Comparison of ENCODE assay signal across 21 cellular contexts in genomic region chr22:23744001-23744400, GRCh38. TPM values are rescaled to one million over a fixed set of nuclear protein-coding genes. Genes with fewer than 3 reads are reported as not detected.
DNase-seq lines count a peak whose midpoint lies in the region; ATAC-seq and TF ChIP-seq lines count a peak whose summit lies in the region.
"Had no signal": no experiment of that assay in that cellular context is flagged by ENCODE, and none has a peak within 500 bp of the region (broad histone marks: within the 10 kb centered on the region; RNA-seq: fewer than 3 reads in every experiment).

No MANE protein-coding gene starts in this region.

- WGBS in psoas muscle, 3 donors = 83 to 90% (median 89%) methylated on average over 13 of the region's 13 CpGs

- no peaks in the 10 kb centered on the region for H3K9me3 ChIP-seq in HEK293 (ENCODE audit: control insufficient read depth, insufficient read depth, low read depth, low read length)
- no peaks in the 10 kb centered on the region for H3K9me3 ChIP-seq in psoas muscle
- H3K9me3 ChIP-seq: A549 had no signal

- no peak overlapping the region for H3K27ac ChIP-seq in HEK293 (ENCODE audit: extremely low read depth, low read depth, low read length)
- peak overlapping the region; percentile 87 for H3K27ac ChIP-seq in psoas muscle
- H3K27ac ChIP-seq: 22Rv1, A549, BLaER1, HL-60 had no signal

- H3K36me3 ChIP-seq in HEK293 (ENCODE audit: control insufficient read depth in 2 of 2, insufficient read depth in 1 of 2, low read length in 2 of 2) = peaks cover 13 to 48% of the 10 kb centered on the region in 2 experiments
- H3K36me3 ChIP-seq in psoas muscle (ENCODE audit: insufficient read depth in 1 of 2, low read depth in 1 of 2) = peaks cover 5 to 22% of the 10 kb centered on the region in 2 donors

- no peaks in the 10 kb centered on the region for H3K27me3 ChIP-seq in psoas muscle (ENCODE audit: insufficient read depth in 3 of 3, low read length in 2 of 3)
- H3K27me3 ChIP-seq: BLaER1 had no signal

- H3K4me3 ChIP-seq in HEK293 (ENCODE audit: low read depth, low read length) (no peak overlapping the region), psoas muscle (no peak overlapping the region)
- H3K4me3 ChIP-seq: A549, BLaER1, GM23338 had no signal

- CTCF ChIA-PET in HEK293 (lab: Yijun Ruan, JAX) = interaction anchor here (0.7 kb wide), 1 partner anchor 538 kb away, joined by 3 read pairs; no protein-coding TSS in a partner anchor

- H3K9me3 Mint-ChIP-seq in brain = peaks cover 0 to 12% (median 3%) of the 10 kb centered on the region in 5 experiments
- H3K9me3 Mint-ChIP-seq in nephron progenitor cell = no peaks in the 10 kb centered on the region
- H3K9me3 Mint-ChIP-seq: GM23338, HFFc6 had no signal

- ATAC-seq in psoas muscle = no peak
- ATAC-seq: A549, GM23338 had no signal

- H3K27ac Mint-ChIP-seq in brain = peak overlapping the region in 3 of 5 experiments; percentile 12 to 91 (median 51)
- H3K27ac Mint-ChIP-seq in nephron progenitor cell = peak overlapping the region; percentile 54
- H3K27ac Mint-ChIP-seq: CD4-positive, alpha-beta memory T cell; GM23338; HFFc6 had no signal

- no peaks in the 10 kb centered on the region for H3K4me1 ChIP-seq in HEK293 (ENCODE audit: control insufficient read depth, insufficient read depth, low read length)
- peaks cover 17% of the 10 kb centered on the region for H3K4me1 ChIP-seq in psoas muscle
- H3K4me1 ChIP-seq: A549 had no signal

- POLR2A ChIA-PET in HEK293 (lab: Yijun Ruan, JAX) = interaction anchor here (0.6 to 2.0 kb wide), 2 partner anchors 18 to 27 kb away, joined by 3 to 7 read pairs; no protein-coding TSS in a partner anchor

- peaks cover 9% of the 10 kb centered on the region for H3K4me1 Mint-ChIP-seq in brain
- H3K4me1 Mint-ChIP-seq in nephron progenitor cell = no peaks in the 10 kb centered on the region

- intact Hi-C loops in psoas muscle (cut with DNase I) = loop anchor here in 1 of 2 donors (5.0 kb wide), 2 partner anchors 57 to 528 kb away; partner anchors contain the start of gene SPECC1L

- H3K4me3 Mint-ChIP-seq in brain = no peak overlapping the region
- H3K4me3 Mint-ChIP-seq in nephron progenitor cell = no peak overlapping the region
- H3K4me3 Mint-ChIP-seq: CD14-positive monocyte; CD4-positive, alpha-beta memory T cell; GM23338; HFFc6 had no signal

- TF ChIP-seq CTCF in HEK293 (tag by site-specific recombination; IDR thresholded peaks at IDR 0.05) (no peak), brain (conservative IDR thresholded peaks at IDR 0.05) (no peak), nephron progenitor cell (IDR thresholded peaks at IDR 0.05) (no peak), psoas muscle (IDR thresholded peaks at IDR 0.05) (no peak)

- no peaks in the 10 kb centered on the region for H3K27me3 Mint-ChIP-seq in brain
- peaks cover 3% of the 10 kb centered on the region for H3K27me3 Mint-ChIP-seq in nephron progenitor cell (ENCODE audit: low read depth, poor library complexity)
- H3K27me3 Mint-ChIP-seq: CD4-positive, alpha-beta memory T cell had no signal

- DNase-seq in nephron progenitor cell (no peak), psoas muscle (no peak), T-helper 9 cell (no peak), NCI-H226 (no peak), NCI-H526 treated with DMSO at 0.1 percent for 48 hours (lab: John Stamatoyannopoulos, UW) (no peak)
- no peak for DNase-seq in activated CD4-positive, CD25-positive, alpha-beta regulatory T cell treated with anti-CD3 and anti-CD28 coated beads, Interleukin-2, amount 50 U/mL, for 72 hours
- DNase-seq: Calu3; CD4-positive, alpha-beta memory T cell; DMS79 treated with DMSO at 0.1 percent for 48 hours; GF-D8; HCEC 1CT; HFFc6 had no signal

- H3K36me3 Mint-ChIP-seq in brain = peaks cover 56% of the 10 kb centered on the region
- H3K36me3 Mint-ChIP-seq in nephron progenitor cell (ENCODE audit: low read depth) = peaks cover 43% of the 10 kb centered on the region

TF ChIP-seq in HEK293, 187 proteins besides CTCF, POLR2A, EP300 and RAD21:
- no peak for TF ChIP-seq ZNF202 (tag by site-specific recombination; IDR thresholded peaks at IDR 0.05; ENCODE audit: borderline replicate concordance)
- no peak for TF ChIP-seq MEIS1 (CRISPR knock-in tag; IDR thresholded peaks at IDR 0.05; ENCODE audit: borderline replicate concordance)
- TF ChIP-seq ZFP3 (tag by site-specific recombination; IDR thresholded peaks at IDR 0.05; ENCODE audit: low read depth) = no peak
- peak; percentile 77 for TF ChIP-seq SETDB1 (IDR thresholded peaks at IDR 0.05; ENCODE audit: insufficient read length, low read length)
- peak; percentile 51; the same call in 1 of the 2 replicates for TF ChIP-seq ZNF214 (tag by site-specific recombination; IDR thresholded peaks at IDR 0.05; ENCODE audit: borderline replicate concordance)

RNA-seq across cellular contexts. Expression of gene ZNF70, which starts 6.9 kb away (rescaled TPM):
- 1.6 TPM for polyA plus RNA-seq in brain (ENCODE audit: insufficient read depth, low read depth, low replicate concordance)
- total RNA-seq in psoas muscle = 10 to 100 TPM in 1 of 4 donors, 1 to 10 TPM in 3; 2.1 to 12.9 (median 4.0) TPM
- polyA plus RNA-seq in psoas muscle = 1 to 10 TPM; 1.2 to 3.8 (median 1.8) TPM

RNA-seq across cellular contexts. Expression of gene VPREB3, which starts 10.2 kb away (rescaled TPM):
- polyA plus RNA-seq in brain (ENCODE audit: insufficient read depth, low read depth, low replicate concordance) = 2.7 TPM
- total RNA-seq in psoas muscle = 1 to 10 TPM in 2 of 4 donors, under 1 TPM in 2; 0.79 to 3.2 (median 0.99) TPM
- under 1 TPM; 0.61 to 0.89 (median 0.82) TPM for polyA plus RNA-seq in psoas muscle
- total RNA-seq: Calu3; CD4-positive, alpha-beta memory T cell; GM23338; HT1080 had no signal

RNA-seq across cellular contexts. Expression of gene C22orf15, which starts 18.8 kb away (rescaled TPM):
- polyA plus RNA-seq in brain (ENCODE audit: insufficient read depth, low read depth, low replicate concordance) (not detected), psoas muscle (under 1 TPM in 1 of 3 donors, not detected in 2; 0.04 TPM)
- total RNA-seq in psoas muscle = under 1 TPM in 1 of 4 donors, not detected in 3; 0.34 TPM
- total RNA-seq: Calu3 had no signal
- polyA plus RNA-seq: A549 had no signal

RNA-seq across cellular contexts. Expression of gene CHCHD10, which starts 23.8 kb away (rescaled TPM):
- 332 TPM for polyA plus RNA-seq in brain (ENCODE audit: insufficient read depth, low read depth, low replicate concordance)
- total RNA-seq in psoas muscle = 1,000 to 10,000 TPM in 1 of 4 donors, 100 to 1,000 TPM in 3; 659 to 1,066 (median 865) TPM
- 100 to 1,000 TPM; 460 to 861 (median 645) TPM for polyA plus RNA-seq in psoas muscle
- total RNA-seq: HT1080 had no signal

RNA-seq across cellular contexts. Expression of gene MMP11, which starts 28.6 kb away (rescaled TPM):
- polyA plus RNA-seq in brain (ENCODE audit: insufficient read depth, low read depth, low replicate concordance) = 8.4 TPM
- 1 to 10 TPM; 1.3 to 2.9 (median 1.5) TPM for total RNA-seq in psoas muscle
- under 1 TPM; 0.35 to 0.47 (median 0.43) TPM for polyA plus RNA-seq in psoas muscle
- total RNA-seq: HT1080 had no signal
- polyA plus RNA-seq: CD14-positive monocyte had no signal
